ENCODE assay signal across 17 cellular contexts in genomic region chr7:158279539-158280466, GRCh38.
"Had no signal": no experiment of that assay in that cellular context is flagged by ENCODE, and none has a peak within 500 bp of the region (broad histone marks: within the 10 kb centered on the region; RNA-seq: fewer than 3 reads in every experiment).

No MANE protein-coding gene starts in this region.

- DNase-seq: activated CD4-positive, alpha-beta memory T cell treated with anti-CD3 and anti-CD28 coated beads for 36 hours; activated CD4-positive, alpha-beta T cell treated with anti-CD3 and anti-CD28 coated beads for 1 hour; activated T-cell treated with anti-CD3 and anti-CD28 coated beads, Interleukin-2, amount 50 U/mL, for 24 hours; anterior cingulate cortex; brain microvascular endothelial cell; effector memory CD4-positive, alpha-beta T cell; foreskin keratinocyte; nephron progenitor cell; stimulated activated CD4-positive, alpha-beta T cell treated with anti-CD3 and anti-CD28 coated beads, Interleukin-4, amount 100 ng/mL, for 4 hours; stimulated activated CD8-positive, alpha-beta memory T cell treated with anti-CD3 and anti-CD28 coated beads, Interleukin-4, amount 100 ng/mL, for 48 hours; stimulated activated naive CD4-positive, alpha-beta T cell treated with Interleukin-2 at 50 U/mL for 16 hours; T1000 had no signal

- H3K4me3 ChIP-seq: left lung, pancreas, skin epidermis had no signal

- H3K9me3 ChIP-seq: left lung, pancreas had no signal

- ATAC-seq: foreskin keratinocyte, left lung, pancreas, T-cell had no signal

- H3K27me3 ChIP-seq: brain microvascular endothelial cell, foreskin keratinocyte, left lung, pancreas had no signal

- H3K27ac ChIP-seq: brain microvascular endothelial cell, foreskin keratinocyte, left lung, pancreas, skin epidermis had no signal

- FAIRE-seq: islet of Langerhans, pancreas had no signal

- H3K36me3 ChIP-seq: brain microvascular endothelial cell, left lung, pancreas had no signal

- H3K4me1 ChIP-seq: foreskin keratinocyte, left lung, pancreas had no signal
